ENCODE assay signal across 8 cellular contexts in the genomic region with DNA sequence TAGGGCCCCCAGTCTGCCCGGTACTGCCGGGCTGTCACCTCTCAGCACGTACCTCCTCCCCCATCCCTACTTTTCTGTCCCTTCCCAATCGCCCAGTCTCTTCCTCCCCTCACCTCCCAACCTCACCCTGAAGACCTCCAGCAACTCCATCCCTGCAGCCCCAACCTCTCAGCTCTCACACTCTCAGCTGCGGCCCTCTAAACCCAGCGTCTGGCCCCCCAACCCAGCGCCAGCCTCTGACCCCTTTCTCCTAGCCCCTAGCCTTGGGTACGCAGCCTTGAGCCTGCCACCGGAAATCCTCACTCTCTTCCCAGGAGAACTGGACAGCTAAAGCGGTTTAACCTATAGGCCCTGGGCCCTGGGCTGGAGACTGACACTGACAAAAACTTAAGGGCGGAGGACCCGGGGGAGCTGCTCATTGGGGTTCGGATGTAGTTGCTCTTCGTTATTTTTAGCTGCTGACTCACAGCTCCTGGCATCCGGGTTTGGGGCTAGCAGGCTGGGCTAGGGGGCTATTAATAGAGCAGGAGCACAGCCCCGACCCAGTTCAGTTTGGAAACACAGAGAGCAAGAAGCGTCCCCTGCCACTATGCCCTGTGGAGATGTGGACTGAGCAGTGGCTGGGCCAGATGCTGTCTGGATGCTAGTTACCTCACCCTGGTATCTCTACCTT. TPM values are rescaled to one million over a fixed set of nuclear protein-coding genes. Genes with fewer than 3 reads are reported as not detected.
DNase-seq lines count a peak whose midpoint lies in the region; ATAC-seq and TF ChIP-seq lines count a peak whose summit lies in the region.

No MANE protein-coding gene starts in this region.

- peaks cover 11% of the 10 kb centered on the region for H3K4me1 ChIP-seq in OCI-LY1 (ENCODE audit: insufficient read depth, low read length, severe bottlenecking)
- no peaks in the 10 kb centered on the region for H3K4me1 ChIP-seq in endodermal cell (ENCODE audit: control insufficient read depth, insufficient read depth, low read length)

- H3K36me3 ChIP-seq in OCI-LY1 (ENCODE audit: insufficient read depth, low read length) (no peaks in the 10 kb centered on the region), endodermal cell (ENCODE audit: control insufficient read depth, insufficient read depth, low read length) (no peaks in the 10 kb centered on the region)

- peak overlapping the region; percentile 99 for H3K4me2 ChIP-seq in OCI-LY1 (ENCODE audit: low read length)

- WGBS in endodermal cell (ENCODE audit: insufficient coverage in 1 of 2, insufficient read length in 1 of 2), 2 experiments, result 37 to 64% methylated on average over 4 to 17 of the region's 17 CpGs

- H3K27ac Mint-ChIP-seq in endodermal cell (no peak overlapping the region), neural crest cell (ENCODE audit: unreplicated experiment) (no peak overlapping the region)

- H3K79me2 ChIP-seq in OCI-LY1 (ENCODE audit: insufficient read depth, low read length), result no peaks in the 10 kb centered on the region

- no peaks in the 10 kb centered on the region for H3K9me3 ChIP-seq in OCI-LY1 (ENCODE audit: low read length)
- no peaks in the 10 kb centered on the region for H3K9me3 ChIP-seq in endodermal cell (ENCODE audit: control insufficient read depth, low read length)

- H3K9me3 Mint-ChIP-seq in endodermal cell (peaks cover 74% of the 10 kb centered on the region), neural crest cell (no peaks in the 10 kb centered on the region)

- H3K27ac ChIP-seq in OCI-LY1 (ENCODE audit: low read depth, low read length, poor library complexity, severe bottlenecking) (no peak overlapping the region), endodermal cell (ENCODE audit: low read depth, low read length) (no peak overlapping the region)

- H3K4me3 ChIP-seq in OCI-LY1 (ENCODE audit: low read depth, low read length, poor library complexity, severe bottlenecking) (peak overlapping the region; percentile 87), endodermal cell (ENCODE audit: low read length) (peak overlapping the region; percentile 87)

- H4K20me1 ChIP-seq in OCI-LY1 (ENCODE audit: insufficient read depth, low read length), result no peaks in the 10 kb centered on the region

- no peaks in the 10 kb centered on the region for H3F3A ChIP-seq in OCI-LY1 (ENCODE audit: insufficient read depth, low read length)

- H3K9me2 ChIP-seq in OCI-LY1 (ENCODE audit: low read depth, low read length), result no peaks in the 10 kb centered on the region

- no peak overlapping the region for H2AFZ ChIP-seq in OCI-LY1 (ENCODE audit: low read length)

- H3K9ac ChIP-seq in OCI-LY1 (ENCODE audit: low read length) (no peak overlapping the region), endodermal cell (ENCODE audit: extremely low read depth, low read length, poor library complexity, severe bottlenecking) (no peak overlapping the region)

- H3K36me3 Mint-ChIP-seq in endodermal cell (ENCODE audit: low read depth), result no peaks in the 10 kb centered on the region
- H3K36me3 Mint-ChIP-seq in neural crest cell (ENCODE audit: low read depth), result no peaks in the 10 kb centered on the region

- H3K4me1 Mint-ChIP-seq in endodermal cell, result peaks cover 5% of the 10 kb centered on the region
- H3K4me1 Mint-ChIP-seq in neural crest cell, result peaks cover 8% of the 10 kb centered on the region

- H3K4me3 Mint-ChIP-seq in endodermal cell (peak overlapping the region; percentile 81), neural crest cell (peak overlapping the region; percentile 96)

- H3K27me3 Mint-ChIP-seq in endodermal cell (ENCODE audit: insufficient read depth), result peaks cover 13% of the 10 kb centered on the region
- H3K27me3 Mint-ChIP-seq in neural crest cell (ENCODE audit: low read depth), result peaks cover 19% of the 10 kb centered on the region

- no peaks in the 10 kb centered on the region for H3K27me3 ChIP-seq in OCI-LY1 (ENCODE audit: insufficient read depth, low read length)
- no peaks in the 10 kb centered on the region for H3K27me3 ChIP-seq in endodermal cell (ENCODE audit: control insufficient read depth, insufficient read depth, low read length, poor library complexity, severe bottlenecking)

- peak; percentile 47 for DNase-seq in GM03348 (ENCODE audit: low spot score)
- no peak for DNase-seq in endodermal cell
- DNase-seq in neural crest cell (ENCODE audit: low read depth, low spot score), result no peak
- DNase-seq in NCI-H2171 (lab: John Stamatoyannopoulos, UW), result no peak
- no peak for DNase-seq in T-helper 9 cell

- ATAC-seq in GM21528 (IDR thresholded peaks at IDR 0.05; ENCODE audit: low FRiP score, unreplicated experiment) (no peak), HG03175 (IDR thresholded peaks at IDR 0.05; ENCODE audit: unreplicated experiment) (no peak)

- no peak for TF ChIP-seq CTCF in OCI-LY1 (IDR thresholded peaks at IDR 0.05; ENCODE audit: low read length)
- TF ChIP-seq CTCF in endodermal cell (conservative IDR thresholded peaks at IDR 0.05), result no peak
- TF ChIP-seq CTCF in neural crest cell (conservative IDR thresholded peaks at IDR 0.05), result no peak

RNA-seq across cellular contexts. Expression of a gene that starts 9.6 kb away (rescaled TPM):
- total RNA-seq in endodermal cell (10 to 100 TPM; 53.9 to 59.4 TPM), neural crest cell (54.3 and 65.6 TPM in 2 replicates)
- 33.7 TPM for polyA plus RNA-seq in endodermal cell (2013, experiment 1 of 2)
- 31.8 TPM for polyA plus RNA-seq in endodermal cell (2013, experiment 2 of 2)

RNA-seq across cellular contexts. Expression of a gene that starts 11.9 kb away (rescaled TPM):
- total RNA-seq in endodermal cell (1 to 10 TPM in 1 of 2 donors, under 1 TPM in 1; 0.55 to 1.5 TPM), neural crest cell (5.3 and 6.0 TPM in 2 replicates)
- polyA plus RNA-seq in endodermal cell (2013, experiment 1 of 2), result 14.0 TPM
- polyA plus RNA-seq in endodermal cell (2013, experiment 2 of 2), result 10.5 TPM
